7 cellular contexts compared by ENCODE assay signal in genomic region chr2:27959496-27959895, GRCh38.
A peak's percentile ranks its signal among the peaks of the same experiment; 100 is the strongest.
DNase-seq lines count a peak whose midpoint lies in the region; ATAC-seq, FAIRE-seq and TF ChIP-seq lines count a peak whose summit lies in the region.

No MANE protein-coding gene starts in this region.

- no peak for TF ChIP-seq CTCF in LNCaP clone FGC (IDR thresholded peaks at IDR 0.05; ENCODE audit: control insufficient read depth, extremely low read depth, insufficient read depth)
- no peak for TF ChIP-seq CTCF in GM13976 (IDR thresholded peaks at IDR 0.05; ENCODE audit: borderline replicate concordance, control extremely low read depth, extremely low read depth, insufficient read depth, missing control alignments)

- H3K36me3 Mint-ChIP-seq in activated CD4-positive, alpha-beta memory T cell treated with anti-CD3 and anti-CD28 coated beads, Interleukin-2, amount 10 ng/mL, durations not matched to agents 7 days and 5 days (ENCODE audit: low read depth): peaks cover 30% of the 10 kb centered on the region
- H3K36me3 Mint-ChIP-seq in immature natural killer cell: no peaks in the 10 kb centered on the region

- CTCF ChIA-PET in activated CD4-positive, alpha-beta memory T cell treated with anti-CD3 and anti-CD28 coated beads, Interleukin-2, amount 10 ng/mL, durations not matched to agents 7 days and 5 days (lab: Charles Lee): no interaction called here

- DNase-seq in LNCaP clone FGC (ENCODE audit: low read depth): peak; percentile 30
- DNase-seq in activated CD4-positive, alpha-beta memory T cell treated with anti-CD3 and anti-CD28 coated beads, Interleukin-2, amount 10 ng/mL, durations not matched to agents 7 days and 5 days: no peak
- DNase-seq in right cardiac atrium: peak in 2 of 3 donors; percentile 22 to 26
- peak; percentile 24 for DNase-seq in small intestine
- no peak for DNase-seq in NCI-H2171 (lab: John Stamatoyannopoulos, UW)
- no peak for DNase-seq in immature natural killer cell
- no peak for DNase-seq in GM13976 (ENCODE audit: low spot score)

- intact Hi-C loops in right cardiac atrium (cut with DNase I): loop anchor here in 3 of 4 donors (5.0 to 10.0 kb wide), 2 partner anchors 435 to 438 kb away; partner anchors contain the start of gene FOSL2 (in 2 of the 3)

- ATAC-seq in right cardiac atrium: peak; percentile 54 to 57

- peaks cover 12% of the 10 kb centered on the region for H3K9me3 Mint-ChIP-seq in activated CD4-positive, alpha-beta memory T cell treated with anti-CD3 and anti-CD28 coated beads, Interleukin-2, amount 10 ng/mL, durations not matched to agents 7 days and 5 days
- no peaks in the 10 kb centered on the region for H3K9me3 Mint-ChIP-seq in immature natural killer cell

- H3K27me3 ChIP-seq in right cardiac atrium (ENCODE audit: control insufficient read depth, insufficient read depth): no peaks in the 10 kb centered on the region
- H3K27me3 ChIP-seq in small intestine (ENCODE audit: control insufficient read depth in 2 of 2, insufficient read depth in 2 of 2, low read length in 2 of 2): no peaks in the 10 kb centered on the region

- H3K27me3 Mint-ChIP-seq in activated CD4-positive, alpha-beta memory T cell treated with anti-CD3 and anti-CD28 coated beads, Interleukin-2, amount 10 ng/mL, durations not matched to agents 7 days and 5 days: no peaks in the 10 kb centered on the region
- H3K27me3 Mint-ChIP-seq in immature natural killer cell (ENCODE audit: low read depth in 3 of 3): no peaks in the 10 kb centered on the region

- FAIRE-seq in small intestine (lab: Jason Lieb, UNC): no peak

- H3K27ac ChIP-seq in right cardiac atrium (ENCODE audit: low read length): no peak overlapping the region
- H3K27ac ChIP-seq in small intestine (ENCODE audit: low read depth in 1 of 2, low read length in 1 of 2): no peak overlapping the region

- in situ Hi-C loops in GM13976 (cut with MboI; ENCODE audit: low sequenced_read_pairs, unreplicated experiment): no loop called here

- H3K36me3 ChIP-seq in small intestine (ENCODE audit: control insufficient read depth in 2 of 2, insufficient read depth in 2 of 2, low read length in 2 of 2): no peaks in the 10 kb centered on the region

- peak overlapping the region; percentile 14 for H3K4me3 Mint-ChIP-seq in activated CD4-positive, alpha-beta memory T cell treated with anti-CD3 and anti-CD28 coated beads, Interleukin-2, amount 10 ng/mL, durations not matched to agents 7 days and 5 days
- peak overlapping the region in 1 of 5 donors; percentile 2 for H3K4me3 Mint-ChIP-seq in immature natural killer cell

- H3K4me1 ChIP-seq in right cardiac atrium (ENCODE audit: control insufficient read depth, insufficient read depth, low read length) (peaks cover 13% of the 10 kb centered on the region), small intestine (ENCODE audit: control insufficient read depth in 2 of 2, insufficient read depth in 1 of 2, low read depth in 1 of 2, low read length in 1 of 2) (peaks cover 0 to 16% of the 10 kb centered on the region in 2 donors)

- H3K9me3 ChIP-seq in right cardiac atrium (ENCODE audit: control insufficient read depth, low read length) (no peaks in the 10 kb centered on the region), small intestine (ENCODE audit: control insufficient read depth, low read depth) (no peaks in the 10 kb centered on the region)

- H3K27ac Mint-ChIP-seq in activated CD4-positive, alpha-beta memory T cell treated with anti-CD3 and anti-CD28 coated beads, Interleukin-2, amount 10 ng/mL, durations not matched to agents 7 days and 5 days: peak overlapping the region; percentile 90
- no peak overlapping the region for H3K27ac Mint-ChIP-seq in immature natural killer cell

- POLR2A ChIA-PET in activated CD4-positive, alpha-beta memory T cell treated with anti-CD3 and anti-CD28 coated beads, Interleukin-2, amount 10 ng/mL, durations not matched to agents 7 days and 5 days (lab: Charles Lee): interaction anchor here (0.6 to 3.4 kb wide), 7 partner anchors 15 to 432 kb away, joined by 3 to 19 read pairs (median 6); partner anchors contain the start of genes BABAM2 and RBKS

- peaks cover 78% of the 10 kb centered on the region for H3K4me1 Mint-ChIP-seq in activated CD4-positive, alpha-beta memory T cell treated with anti-CD3 and anti-CD28 coated beads, Interleukin-2, amount 10 ng/mL, durations not matched to agents 7 days and 5 days
- H3K4me1 Mint-ChIP-seq in immature natural killer cell: peaks cover 51 to 72% of the 10 kb centered on the region in 2 donors

- WGBS in right cardiac atrium: 17% methylated on average over 4 of the region's 4 CpGs
- 30 to 44% (median 41%) methylated on average over 4 of the region's 4 CpGs for WGBS in small intestine, 3 donors

- H3K4me3 ChIP-seq in LNCaP clone FGC (ENCODE audit: low read depth, low read length) (no peak overlapping the region), right cardiac atrium (ENCODE audit: low read length) (no peak overlapping the region), small intestine (ENCODE audit: low read depth in 1 of 2, low read length in 2 of 2) (no peak overlapping the region)

Comparison
In these comparisons a context has a peak if more than half of its experiments do, and no peak if none do; other contexts are left out.
1. DNase-seq: peak in LNCaP clone FGC (single experiment), right cardiac atrium (2 of 3) and small intestine (single experiment); none in activated CD4-positive, alpha-beta memory T cell treated with anti-CD3 and anti-CD28 coated beads, Interleukin-2, amount 10 ng/mL, durations not matched to agents 7 days and 5 days (single experiment), NCI-H2171 (single experiment), immature natural killer cell (0 of 3) and GM13976 (single experiment).